ENCODE assay signal across 15 cellular contexts in the genomic region with DNA sequence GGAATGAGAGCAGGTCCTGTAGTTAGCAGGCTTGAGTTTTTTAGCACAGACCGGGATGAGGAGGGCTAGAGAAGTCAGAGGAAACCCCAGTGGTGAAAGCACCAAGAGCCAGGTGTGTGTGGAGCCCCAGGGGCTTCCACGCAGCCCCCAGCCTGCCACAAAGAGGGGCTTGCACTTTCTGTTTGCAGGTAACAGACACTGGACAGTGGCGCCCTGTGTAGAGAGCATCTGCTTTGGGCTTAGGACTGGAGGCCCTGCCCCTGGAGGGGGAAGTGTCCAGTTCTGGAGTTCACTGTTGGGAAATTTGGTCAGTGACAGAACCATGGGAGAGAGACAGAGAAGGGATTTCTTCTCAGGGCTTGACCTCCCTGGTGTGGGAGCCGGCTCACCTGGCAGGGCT. TPM values are rescaled to one million over a fixed set of nuclear protein-coding genes. Genes with fewer than 3 reads are reported as not detected.
"Had no signal": no experiment of that assay in that cellular context is flagged by ENCODE, and none has a peak within 500 bp of the region (broad histone marks: within the 10 kb centered on the region; RNA-seq: fewer than 3 reads in every experiment).

No MANE protein-coding gene starts in this region.

- H3K9me3 ChIP-seq: lower lobe of right lung, SJCRH30, suprapubic skin had no signal

- H3K27me3 Mint-ChIP-seq: progenitor cell of endocrine pancreas; stimulated activated memory B cell treated with anti-CD40 and anti-IgM and Interleukin-4, amounts not matched to agents 10 μg/mL and 1 μg/mL and 100 μg/mL, for 72 hours had no signal

- H3K9me3 Mint-ChIP-seq: activated CD4-positive, alpha-beta T cell treated with anti-CD3 and anti-CD28 coated beads, Interleukin-2, amount 10 ng/mL, durations not matched to agents 24 days and 14 days; activated naive CD4-positive, alpha-beta T cell treated with anti-CD3 and anti-CD28 coated beads for 36 hours; activated T-helper 1 cell treated with anti-CD3 and anti-CD28 coated beads, Interleukin-12 subunit alpha, Interleukin-12 subunit beta, Interleukin-2, Interleukin-4 antibody, amounts not matched to agents 30 ng/mL and 10 ng/mL and 1 ng/mL, durations not matched to agents 14 hours and 24 hours and 36 hours; stimulated activated memory B cell treated with anti-CD40 and anti-IgM and Interleukin-4, amounts not matched to agents 10 μg/mL and 1 μg/mL and 100 μg/mL, for 72 hours had no signal

- H3K4me1 ChIP-seq: lower lobe of right lung, SJCRH30, suprapubic skin had no signal

- H3K4me1 Mint-ChIP-seq: activated CD4-positive, alpha-beta T cell treated with anti-CD3 and anti-CD28 coated beads, Interleukin-2, amount 10 ng/mL, durations not matched to agents 24 days and 14 days; stimulated activated memory B cell treated with anti-CD40 and anti-IgM and Interleukin-4, amounts not matched to agents 10 μg/mL and 1 μg/mL and 100 μg/mL, for 72 hours had no signal

- DNase-seq: activated CD4-positive, alpha-beta T cell treated with anti-CD3 and anti-CD28 coated beads, Interleukin-2, amount 10 ng/mL, durations not matched to agents 24 days and 14 days; activated naive CD4-positive, alpha-beta T cell treated with anti-CD3 and anti-CD28 coated beads for 36 hours; erythroblast; lower lobe of right lung; midbrain; nucleus accumbens; right cardiac atrium; SJCRH30; T-helper 9 cell had no signal

- H3K27ac Mint-ChIP-seq: activated CD4-positive, alpha-beta T cell treated with anti-CD3 and anti-CD28 coated beads, Interleukin-2, amount 10 ng/mL, durations not matched to agents 24 days and 14 days; activated naive CD4-positive, alpha-beta T cell treated with anti-CD3 and anti-CD28 coated beads for 36 hours; activated T-helper 1 cell treated with anti-CD3 and anti-CD28 coated beads, Interleukin-12 subunit alpha, Interleukin-12 subunit beta, Interleukin-2, Interleukin-4 antibody, amounts not matched to agents 30 ng/mL and 10 ng/mL and 1 ng/mL, durations not matched to agents 14 hours and 24 hours and 36 hours; stimulated activated memory B cell treated with anti-CD40 and anti-IgM and Interleukin-4, amounts not matched to agents 10 μg/mL and 1 μg/mL and 100 μg/mL, for 72 hours had no signal

- H3K4me3 Mint-ChIP-seq: activated CD4-positive, alpha-beta T cell treated with anti-CD3 and anti-CD28 coated beads, Interleukin-2, amount 10 ng/mL, durations not matched to agents 24 days and 14 days; activated naive CD4-positive, alpha-beta T cell treated with anti-CD3 and anti-CD28 coated beads for 36 hours; activated T-helper 1 cell treated with anti-CD3 and anti-CD28 coated beads, Interleukin-12 subunit alpha, Interleukin-12 subunit beta, Interleukin-2, Interleukin-4 antibody, amounts not matched to agents 30 ng/mL and 10 ng/mL and 1 ng/mL, durations not matched to agents 14 hours and 24 hours and 36 hours; stimulated activated memory B cell treated with anti-CD40 and anti-IgM and Interleukin-4, amounts not matched to agents 10 μg/mL and 1 μg/mL and 100 μg/mL, for 72 hours had no signal

- H3K27me3 ChIP-seq: SJCRH30, suprapubic skin had no signal

- H3K4me3 ChIP-seq: lower lobe of right lung, SJCRH30, smooth muscle cell, suprapubic skin had no signal

- H3K27ac ChIP-seq: lower lobe of right lung, SJCRH30, suprapubic skin, VCaP had no signal

RNA-seq across cellular contexts. Expression of a gene that starts 19.5 kb away (rescaled TPM):
- total RNA-seq: activated CD4-positive, alpha-beta T cell treated with anti-CD3 and anti-CD28 coated beads, Interleukin-2, amount 10 ng/mL, durations not matched to agents 24 days and 14 days; activated naive CD4-positive, alpha-beta T cell treated with anti-CD3 and anti-CD28 coated beads for 36 hours; activated T-helper 1 cell treated with anti-CD3 and anti-CD28 coated beads, Interleukin-12 subunit alpha, Interleukin-12 subunit beta, Interleukin-2, Interleukin-4 antibody, amounts not matched to agents 30 ng/mL and 10 ng/mL and 1 ng/mL, durations not matched to agents 14 hours and 24 hours and 36 hours had no signal

RNA-seq across cellular contexts. Expression of a gene that starts 52.7 kb away (rescaled TPM):
- total RNA-seq: activated CD4-positive, alpha-beta T cell treated with anti-CD3 and anti-CD28 coated beads, Interleukin-2, amount 10 ng/mL, durations not matched to agents 24 days and 14 days; activated naive CD4-positive, alpha-beta T cell treated with anti-CD3 and anti-CD28 coated beads for 36 hours; activated T-helper 1 cell treated with anti-CD3 and anti-CD28 coated beads, Interleukin-12 subunit alpha, Interleukin-12 subunit beta, Interleukin-2, Interleukin-4 antibody, amounts not matched to agents 30 ng/mL and 10 ng/mL and 1 ng/mL, durations not matched to agents 14 hours and 24 hours and 36 hours; SJCRH30; smooth muscle cell had no signal
- polyA plus RNA-seq: smooth muscle cell had no signal
